1 cellular context compared by ENCODE assay signal in the genomic region with DNA sequence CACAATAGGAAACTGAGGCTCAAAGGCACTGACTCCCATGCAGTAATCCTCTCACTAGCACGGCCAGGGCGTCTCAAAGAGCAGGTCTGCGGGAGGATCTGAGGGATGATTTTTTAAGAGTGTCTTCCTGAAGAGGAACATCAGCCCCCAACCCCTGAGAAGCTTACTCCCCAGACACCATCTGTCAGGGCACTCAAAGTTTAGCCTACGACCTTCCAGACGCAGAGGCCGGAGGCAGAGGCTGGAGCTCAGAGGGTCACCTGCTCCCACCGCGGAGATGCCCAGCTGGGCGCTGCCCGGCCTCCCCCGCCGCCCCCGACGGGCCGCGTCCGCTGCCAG.
TF ChIP-seq lines count a peak whose summit lies in the region.

No MANE protein-coding gene starts in this region.

TF ChIP-seq in GM12878, 131 proteins besides CTCF, POLR2A, EP300 and RAD21:
- TF ChIP-seq CREB1 (IDR thresholded peaks at IDR 0.05; ENCODE audit: low read depth) (no peak), RFX5 (IDR thresholded peaks at IDR 0.05; ENCODE audit: low read depth, low read length) (no peak), TARDBP (IDR thresholded peaks at IDR 0.05; ENCODE audit: borderline replicate concordance) (no peak), MEF2B (IDR thresholded peaks at IDR 0.05; ENCODE audit: partially characterized antibody, poor library complexity, severe bottlenecking) (no peak), NR2C1 (IDR thresholded peaks at IDR 0.05) (no peak), SUPT20H (IDR thresholded peaks at IDR 0.05; ENCODE audit: borderline replicate concordance, control insufficient read depth, low read depth, low read length) (no peak), ESRRA (IDR thresholded peaks at IDR 0.05; ENCODE audit: low read length) (no peak), SPI1 (IDR thresholded peaks at IDR 0.05; ENCODE audit: borderline replicate concordance, insufficient read depth, low read depth, low read length) (no peak), ZBTB11 (CRISPR knock-in tag; IDR thresholded peaks at IDR 0.05) (no peak), POLR2AphosphoS2 (IDR thresholded peaks at IDR 0.05; ENCODE audit: low read depth, low read length) (no peak), PAX8 (IDR thresholded peaks at IDR 0.05) (no peak), LARP7 (IDR thresholded peaks at IDR 0.05) (no peak), SMAD1 (IDR thresholded peaks at IDR 0.05; ENCODE audit: low read depth, partially characterized antibody) (no peak), ZNF217 (IDR thresholded peaks at IDR 0.05) (no peak)
- TF ChIP-seq, protein P1, sequence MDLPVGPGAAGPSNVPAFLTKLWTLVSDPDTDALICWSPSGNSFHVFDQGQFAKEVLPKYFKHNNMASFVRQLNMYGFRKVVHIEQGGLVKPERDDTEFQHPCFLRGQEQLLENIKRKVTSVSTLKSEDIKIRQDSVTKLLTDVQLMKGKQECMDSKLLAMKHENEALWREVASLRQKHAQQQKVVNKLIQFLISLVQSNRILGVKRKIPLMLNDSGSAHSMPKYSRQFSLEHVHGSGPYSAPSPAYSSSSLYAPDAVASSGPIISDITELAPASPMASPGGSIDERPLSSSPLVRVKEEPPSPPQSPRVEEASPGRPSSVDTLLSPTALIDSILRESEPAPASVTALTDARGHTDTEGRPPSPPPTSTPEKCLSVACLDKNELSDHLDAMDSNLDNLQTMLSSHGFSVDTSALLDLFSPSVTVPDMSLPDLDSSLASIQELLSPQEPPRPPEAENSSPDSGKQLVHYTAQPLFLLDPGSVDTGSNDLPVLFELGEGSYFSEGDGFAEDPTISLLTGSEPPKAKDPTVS (IDR thresholded peaks at IDR 0.05; ENCODE audit: low read depth, low read length): no peak
- TF ChIP-seq, protein P2, sequence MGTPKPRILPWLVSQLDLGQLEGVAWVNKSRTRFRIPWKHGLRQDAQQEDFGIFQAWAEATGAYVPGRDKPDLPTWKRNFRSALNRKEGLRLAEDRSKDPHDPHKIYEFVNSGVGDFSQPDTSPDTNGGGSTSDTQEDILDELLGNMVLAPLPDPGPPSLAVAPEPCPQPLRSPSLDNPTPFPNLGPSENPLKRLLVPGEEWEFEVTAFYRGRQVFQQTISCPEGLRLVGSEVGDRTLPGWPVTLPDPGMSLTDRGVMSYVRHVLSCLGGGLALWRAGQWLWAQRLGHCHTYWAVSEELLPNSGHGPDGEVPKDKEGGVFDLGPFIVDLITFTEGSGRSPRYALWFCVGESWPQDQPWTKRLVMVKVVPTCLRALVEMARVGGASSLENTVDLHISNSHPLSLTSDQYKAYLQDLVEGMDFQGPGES (IDR thresholded peaks at IDR 0.05): no peak
- TF ChIP-seq, protein P3, sequence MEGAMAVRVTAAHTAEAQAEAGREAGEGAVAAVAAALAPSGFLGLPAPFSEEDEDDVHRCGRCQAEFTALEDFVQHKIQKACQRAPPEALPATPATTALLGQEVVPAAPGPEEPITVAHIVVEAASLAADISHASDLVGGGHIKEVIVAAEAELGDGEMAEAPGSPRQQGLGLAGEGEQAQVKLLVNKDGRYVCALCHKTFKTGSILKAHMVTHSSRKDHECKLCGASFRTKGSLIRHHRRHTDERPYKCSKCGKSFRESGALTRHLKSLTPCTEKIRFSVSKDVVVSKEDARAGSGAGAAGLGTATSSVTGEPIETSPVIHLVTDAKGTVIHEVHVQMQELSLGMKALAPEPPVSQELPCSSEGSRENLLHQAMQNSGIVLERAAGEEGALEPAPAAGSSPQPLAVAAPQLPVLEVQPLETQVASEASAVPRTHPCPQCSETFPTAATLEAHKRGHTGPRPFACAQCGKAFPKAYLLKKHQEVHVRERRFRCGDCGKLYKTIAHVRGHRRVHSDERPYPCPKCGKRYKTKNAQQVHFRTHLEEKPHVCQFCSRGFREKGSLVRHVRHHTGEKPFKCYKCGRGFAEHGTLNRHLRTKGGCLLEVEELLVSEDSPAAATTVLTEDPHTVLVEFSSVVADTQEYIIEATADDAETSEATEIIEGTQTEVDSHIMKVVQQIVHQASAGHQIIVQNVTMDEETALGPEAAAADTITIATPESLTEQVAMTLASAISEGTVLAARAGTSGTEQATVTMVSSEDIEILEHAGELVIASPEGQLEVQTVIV (IDR thresholded peaks at IDR 0.05; ENCODE audit: borderline replicate concordance, partially characterized antibody): no peak
- TF ChIP-seq, protein P4, sequence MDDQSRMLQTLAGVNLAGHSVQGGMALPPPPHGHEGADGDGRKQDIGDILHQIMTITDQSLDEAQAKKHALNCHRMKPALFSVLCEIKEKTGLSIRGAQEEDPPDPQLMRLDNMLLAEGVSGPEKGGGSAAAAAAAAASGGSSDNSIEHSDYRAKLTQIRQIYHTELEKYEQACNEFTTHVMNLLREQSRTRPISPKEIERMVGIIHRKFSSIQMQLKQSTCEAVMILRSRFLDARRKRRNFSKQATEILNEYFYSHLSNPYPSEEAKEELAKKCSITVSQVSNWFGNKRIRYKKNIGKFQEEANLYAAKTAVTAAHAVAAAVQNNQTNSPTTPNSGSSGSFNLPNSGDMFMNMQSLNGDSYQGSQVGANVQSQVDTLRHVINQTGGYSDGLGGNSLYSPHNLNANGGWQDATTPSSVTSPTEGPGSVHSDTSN (IDR thresholded peaks at IDR 0.05; ENCODE audit: insufficient replicate concordance, low read depth, low read length): no peak
- TF ChIP-seq, protein P5, sequence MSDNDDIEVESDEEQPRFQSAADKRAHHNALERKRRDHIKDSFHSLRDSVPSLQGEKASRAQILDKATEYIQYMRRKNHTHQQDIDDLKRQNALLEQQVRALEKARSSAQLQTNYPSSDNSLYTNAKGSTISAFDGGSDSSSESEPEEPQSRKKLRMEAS (IDR thresholded peaks at IDR 0.05; ENCODE audit: low read depth, low read length): no peak
